ENCODE assay signal across 18 cellular contexts in genomic region chr1:93330617-93331016, GRCh38. TPM values are rescaled to one million over a fixed set of nuclear protein-coding genes. Genes with fewer than 3 reads are reported as not detected.
A peak's percentile ranks its signal among the peaks of the same experiment; 100 is the strongest.
DNase-seq lines count a peak whose midpoint lies in the region; ATAC-seq and TF ChIP-seq lines count a peak whose summit lies in the region.
"Had no signal": no experiment of that assay in that cellular context is flagged by ENCODE, and none has a peak within 500 bp of the region (broad histone marks: within the 10 kb centered on the region; RNA-seq: fewer than 3 reads in every experiment).

No MANE protein-coding gene starts in this region.

- ATAC-seq in IMR-90 (ENCODE audit: low read depth) (no peak), esophagus mucosa (peak; percentile 25), HG03280 (IDR thresholded peaks at IDR 0.05; ENCODE audit: unreplicated experiment) (no peak)
- ATAC-seq: GM12878 had no signal

- dilution Hi-C loops in IMR-90 (cut with HindIII; ENCODE audit: low sequenced_read_pairs, unreplicated experiment): no loop called here

- no peak overlapping the region for H4K91ac ChIP-seq in IMR-90 (ENCODE audit: insufficient read depth, low read depth, low read length)

- DNase-seq in MCF 10A (ENCODE audit: unreplicated experiment): no peak
- DNase-seq in breast epithelium (ENCODE audit: low spot score in 2 of 2): no peak
- DNase-seq in IMR-90: no peak
- no peak for DNase-seq in C1 segment of cervical spinal cord (lab: John Stamatoyannopoulos, UW)
- DNase-seq: AML-193; CD4-positive, alpha-beta memory T cell; DMS53; DND-41; EL; KG1 had no signal

- no peak overlapping the region for H3K4ac ChIP-seq in IMR-90 (ENCODE audit: low read depth, low read length)

- H3K4me3 Mint-ChIP-seq in MCF 10A (ENCODE audit: unreplicated experiment): no peak overlapping the region
- H3K4me3 Mint-ChIP-seq: CD14-positive monocyte; CD4-positive, alpha-beta memory T cell; IgD-negative memory B cell had no signal

- H4K5ac ChIP-seq in IMR-90 (ENCODE audit: low read depth, low read length): no peak overlapping the region

- H3K36me3 ChIP-seq in breast epithelium (no peaks in the 10 kb centered on the region), IMR-90 (ENCODE audit: control insufficient read depth, insufficient read depth, low read length) (no peaks in the 10 kb centered on the region), OCI-LY1 (ENCODE audit: insufficient read depth, low read length) (no peaks in the 10 kb centered on the region)
- H3K36me3 ChIP-seq: HAP-1 had no signal

- H3K9me1 ChIP-seq in IMR-90 (ENCODE audit: insufficient read depth, low read length): peaks cover 15% of the 10 kb centered on the region

- H3K9me3 ChIP-seq in breast epithelium (no peaks in the 10 kb centered on the region), IMR-90 (ENCODE audit: control insufficient read depth, insufficient read depth, low read length) (no peaks in the 10 kb centered on the region), OCI-LY1 (ENCODE audit: low read length) (no peaks in the 10 kb centered on the region)
- H3K9me3 ChIP-seq: HAP-1 had no signal

- no peak overlapping the region for H3K14ac ChIP-seq in IMR-90 (replicated peaks; ENCODE audit: low read depth, low read length)

- BruUV-seq in MCF 10A (replicated peaks; lab: Mats Ljungman, UMichigan) (TSS peak; percentile 18), IMR-90 (replicated peaks; lab: Mats Ljungman, UMichigan) (no TSS peak)

- no peaks in the 10 kb centered on the region for H3K9me3 Mint-ChIP-seq in MCF 10A (ENCODE audit: unreplicated experiment)
- H3K9me3 Mint-ChIP-seq: CD4-positive, alpha-beta memory T cell; IgD-negative memory B cell had no signal

- H3K79me1 ChIP-seq in IMR-90 (ENCODE audit: low read depth in 1 of 2, low read length in 2 of 2): no peaks in the 10 kb centered on the region

- H2AFZ ChIP-seq in IMR-90 (replicated peaks; ENCODE audit: low read length, poor library complexity) (no peak overlapping the region), OCI-LY1 (ENCODE audit: low read length) (no peak overlapping the region)

- H2AK9ac ChIP-seq in IMR-90 (replicated peaks; ENCODE audit: low read depth, low read length, poor library complexity): no peak overlapping the region

- POLR2A ChIA-PET in MCF 10A (lab: Yijun Ruan, JAX) (interaction anchor here (0.6 to 29.5 kb wide), 2 partner anchors 15 to 251 kb away, joined by 4 to 750 read pairs; partner anchors contain the start of gene DR1), IMR-90 (lab: Charles Lee; ENCODE audit: unreplicated experiment) (no interaction called here)

- no CpG with 5 or more reads among the region's 3 CpGs for WGBS in IMR-90 (ENCODE audit: extremely low coverage in 2 of 2, insufficient read length in 1 of 2), 2 experiments

- CTCF ChIA-PET in MCF 10A (lab: Yijun Ruan, JAX) (interaction anchor here (0.6 kb wide), 1 partner anchor 547 kb away, joined by 3 read pairs; no protein-coding TSS in a partner anchor), IMR-90 (lab: Yijun Ruan, JAX) (no interaction called here)

- H2BK120ac ChIP-seq in IMR-90 (ENCODE audit: low read depth, low read length): no peak overlapping the region

- no peaks in the 10 kb centered on the region for H3K27me3 Mint-ChIP-seq in MCF 10A (ENCODE audit: insufficient read depth, unreplicated experiment)
- H3K27me3 Mint-ChIP-seq: CD4-positive, alpha-beta memory T cell; IgD-negative memory B cell had no signal

- H3K23ac ChIP-seq in IMR-90 (ENCODE audit: low read depth, low read length): no peak overlapping the region

- no peak overlapping the region for H3K56ac ChIP-seq in IMR-90 (ENCODE audit: extremely low read depth, insufficient read depth, low read length)

- no peak overlapping the region for H2BK15ac ChIP-seq in IMR-90 (ENCODE audit: low read depth, low read length)

- no peak overlapping the region for H3K4me2 ChIP-seq in IMR-90 (ENCODE audit: low read depth, low read length)
- no peak overlapping the region for H3K4me2 ChIP-seq in OCI-LY1 (ENCODE audit: low read length)

- no peak for TF ChIP-seq RAD21 in IMR-90 (IDR thresholded peaks at IDR 0.05; ENCODE audit: low read length)

- no peak overlapping the region for H3K27ac Mint-ChIP-seq in MCF 10A (ENCODE audit: low read depth, unreplicated experiment)
- H3K27ac Mint-ChIP-seq: CD4-positive, alpha-beta memory T cell; IgD-negative memory B cell had no signal

- H3K9ac ChIP-seq in IMR-90 (ENCODE audit: low read depth, low read length) (no peak overlapping the region), OCI-LY1 (ENCODE audit: low read length) (no peak overlapping the region)

- H3K4me3 ChIP-seq in breast epithelium (no peak overlapping the region), IMR-90 (ENCODE audit: insufficient read depth, low read depth, low read length) (no peak overlapping the region), OCI-LY1 (ENCODE audit: low read depth, low read length, poor library complexity, severe bottlenecking) (no peak overlapping the region)
- H3K4me3 ChIP-seq: GM12878, HAP-1 had no signal

- H3K18ac ChIP-seq in IMR-90 (ENCODE audit: low read depth, low read length): no peak overlapping the region

- H3K27me3 ChIP-seq in breast epithelium (no peaks in the 10 kb centered on the region), IMR-90 (ENCODE audit: control insufficient read depth, insufficient read depth, low read length) (no peaks in the 10 kb centered on the region), OCI-LY1 (ENCODE audit: insufficient read depth, low read length) (no peaks in the 10 kb centered on the region)

- no peak overlapping the region for H3K27ac ChIP-seq in breast epithelium
- H3K27ac ChIP-seq in IMR-90 (ENCODE audit: insufficient read depth, low read length): no peak overlapping the region
- H3K27ac ChIP-seq in OCI-LY1 (ENCODE audit: low read depth, low read length, poor library complexity, severe bottlenecking): peak overlapping the region; percentile 93
- H3K27ac ChIP-seq: HL-60 had no signal

- H3K9me2 ChIP-seq in OCI-LY1 (ENCODE audit: low read depth, low read length): no peaks in the 10 kb centered on the region

- H3K4me1 Mint-ChIP-seq in MCF 10A (ENCODE audit: insufficient read depth, unreplicated experiment): peaks cover 6% of the 10 kb centered on the region
- H3K4me1 Mint-ChIP-seq: CD14-positive monocyte; CD4-positive, alpha-beta memory T cell had no signal

- intact Hi-C loops in MCF 10A (cut with micrococcal nuclease) (no loop called here), breast epithelium (cut with DNase I; ENCODE audit: low total_unique reads) (no loop called here), IMR-90 (cut with micrococcal nuclease) (no loop called here)

- in situ Hi-C loops in IMR-90 (cut with MboI; ENCODE audit: low sequenced_read_pairs): no loop called here

- H2BK20ac ChIP-seq in IMR-90 (ENCODE audit: low read depth, low read length): no peak overlapping the region

- no peak overlapping the region for H2AK5ac ChIP-seq in IMR-90 (ENCODE audit: low read depth, low read length)

- TF ChIP-seq CTCF in MCF 10A (IDR thresholded peaks at IDR 0.05; ENCODE audit: unreplicated experiment): no peak
- no peak for TF ChIP-seq CTCF in breast epithelium (IDR thresholded peaks at IDR 0.05)
- no peak for TF ChIP-seq CTCF in IMR-90 (conservative IDR thresholded peaks at IDR 0.05; ENCODE audit: low read depth, low read length)
- no peak for TF ChIP-seq CTCF in OCI-LY1 (IDR thresholded peaks at IDR 0.05; ENCODE audit: low read length)

- no peak overlapping the region for H4K8ac ChIP-seq in IMR-90 (ENCODE audit: low read depth in 2 of 2, low read length in 2 of 2)

- H3K36me3 Mint-ChIP-seq in MCF 10A (ENCODE audit: insufficient read depth, unreplicated experiment): peaks cover 7% of the 10 kb centered on the region
- H3K36me3 Mint-ChIP-seq: IgD-negative memory B cell had no signal

- H3K4me1 ChIP-seq in breast epithelium (no peaks in the 10 kb centered on the region), IMR-90 (ENCODE audit: control insufficient read depth, insufficient read depth, low read length) (peaks cover 10% of the 10 kb centered on the region), OCI-LY1 (ENCODE audit: insufficient read depth, low read length, severe bottlenecking) (peaks cover 32% of the 10 kb centered on the region)

- TF ChIP-seq POLR2A in breast epithelium (IDR thresholded peaks at IDR 0.05) (no peak), IMR-90 (IDR thresholded peaks at IDR 0.05; ENCODE audit: low read depth, low read length) (no peak)

- no peaks in the 10 kb centered on the region for H4K20me1 ChIP-seq in IMR-90 (ENCODE audit: insufficient read depth, low read length)
- H4K20me1 ChIP-seq in OCI-LY1 (ENCODE audit: insufficient read depth, low read length): no peaks in the 10 kb centered on the region

- no peak overlapping the region for H2BK5ac ChIP-seq in IMR-90 (ENCODE audit: low read depth, low read length, poor library complexity, severe bottlenecking)

- H3K79me2 ChIP-seq in OCI-LY1 (ENCODE audit: insufficient read depth, low read length): no peaks in the 10 kb centered on the region

- H3F3A ChIP-seq in OCI-LY1 (ENCODE audit: insufficient read depth, low read length): peaks cover 9% of the 10 kb centered on the region; the same call in 1 of the 2 replicates

TF ChIP-seq in IMR-90, 13 proteins besides CTCF, POLR2A, EP300 and RAD21:
- TF ChIP-seq MAZ (IDR thresholded peaks at IDR 0.05; ENCODE audit: borderline replicate concordance, low read depth, low read length) (no peak), MAFK (IDR thresholded peaks at IDR 0.05; ENCODE audit: low read depth, low read length) (peak; percentile 99), CEBPB (IDR thresholded peaks at IDR 0.05; ENCODE audit: low read depth, low read length) (no peak)

RNA-seq across cellular contexts. Expression of gene DR1, which starts 15.1 kb away (rescaled TPM):
- total RNA-seq in MCF 10A (2022) (103 and 104 TPM in 2 replicates), breast epithelium (10 to 100 TPM; 23.6 to 33.1 (median 31.0) TPM), IMR-90 (2012; rRNA removed) (39.4 and 46.9 TPM in 2 replicates), esophagus mucosa (42.9 TPM)
- 21.1 and 27.1 TPM in 2 replicates for polyA plus RNA-seq in IMR-90 (2012; rRNA removed)
- 4.8 and 5.7 TPM in 2 replicates for polyA plus RNA-seq in IMR-90 (2012; cell fraction: cytosol; rRNA removed)
- polyA plus RNA-seq in IMR-90 (2012; cell fraction: nucleus; rRNA removed; ENCODE audit: low replicate concordance): 2.5 and 7.6 TPM in 2 replicates
